Comparison of ENCODE assay signal across 20 cellular contexts in the genomic region with DNA sequence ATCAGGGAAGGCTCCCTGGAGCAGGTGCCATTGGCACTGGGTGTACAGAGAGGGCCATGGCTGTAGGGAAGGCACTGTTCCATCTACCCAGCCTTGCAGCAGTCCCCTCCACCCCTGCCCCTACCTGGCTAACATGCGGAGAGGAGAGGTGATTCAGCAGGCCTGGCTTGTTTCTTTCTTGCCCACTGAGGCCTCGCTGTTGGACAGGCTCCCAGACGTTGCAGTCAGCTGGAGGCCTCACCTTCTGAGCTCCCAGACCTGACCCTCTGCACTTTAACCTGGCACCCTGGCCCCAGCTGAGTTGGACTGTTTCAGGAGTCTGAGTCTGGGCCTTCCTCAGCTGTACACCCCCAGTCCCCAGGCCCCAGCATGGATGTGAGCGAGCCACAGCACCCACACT. TPM values are rescaled to one million over a fixed set of nuclear protein-coding genes. Genes with fewer than 3 reads are reported as not detected.
A peak's percentile ranks its signal among the peaks of the same experiment; 100 is the strongest.
DNase-seq lines count a peak whose midpoint lies in the region; TF ChIP-seq lines count a peak whose summit lies in the region.
"Had no signal": no experiment of that assay in that cellular context is flagged by ENCODE, and none has a peak within 500 bp of the region (broad histone marks: within the 10 kb centered on the region; RNA-seq: fewer than 3 reads in every experiment).

No MANE protein-coding gene starts in this region.

- DNase-seq in Caco-2 (no peak), Peyer's patch (peak in 1 of 3 donors; percentile 65), epithelial cell of prostate (ENCODE audit: low read depth, low spot score) (no peak), hypothalamus (lab: John Stamatoyannopoulos, UW) (no peak), GM23248 (no peak), KG1 (lab: John Stamatoyannopoulos, UW) (no peak), Ammon's horn (ENCODE audit: low spot score) (no peak)
- DNase-seq: activated CD4-positive, CD25-positive, alpha-beta regulatory T cell; activated naive CD4-positive, alpha-beta T cell treated with anti-CD3 and anti-CD28 coated beads, Interleukin-2, amount 50 U/mL, for 16 hours; activated T-cell treated with anti-CD3 and anti-CD28 coated beads, Interleukin-2, amount 50 U/mL, for 48 hours; CD4-positive, alpha-beta memory T cell; NCI-H1048; NCI-H1930; NCI-H446; stimulated activated CD4-positive, alpha-beta T cell treated with anti-CD3 and anti-CD28 coated beads, Interleukin-2, amount 100 ng/mL, for 48 hours; stimulated activated naive CD8-positive, alpha-beta T cell treated with anti-CD3 and anti-CD28 coated beads, Interleukin-15, Interleukin-2, amounts not matched to agents 100 U/mL and 50 U/mL, for 24 hours; T1000; tibial artery had no signal

- no peaks in the 10 kb centered on the region for H3K79me2 ChIP-seq in GM23248 (ENCODE audit: insufficient read depth)

- CTCF ChIA-PET in Caco-2 (lab: Charles Lee): interaction anchor here (1.4 to 3.9 kb wide), 4 partner anchors 11 to 38 kb away, joined by 5 to 36 read pairs (median 8); no protein-coding TSS in a partner anchor

- peak overlapping the region; percentile 29 to 63 for H3K9ac ChIP-seq in mucosa of rectum (ENCODE audit: low read depth in 1 of 2, low read length in 2 of 2)
- H3K9ac ChIP-seq in GM23248: no peak overlapping the region

- no peaks in the 10 kb centered on the region for H3K36me3 ChIP-seq in Caco-2 (ENCODE audit: control insufficient read depth, insufficient read depth, low read length)
- H3K36me3 ChIP-seq in Peyer's patch: no peaks in the 10 kb centered on the region
- H3K36me3 ChIP-seq in mucosa of rectum (ENCODE audit: control insufficient read depth in 2 of 2, insufficient read depth in 2 of 2, low read length in 2 of 2): no peaks in the 10 kb centered on the region
- no peaks in the 10 kb centered on the region for H3K36me3 ChIP-seq in GM23248 (ENCODE audit: low read depth)
- H3K36me3 ChIP-seq: tibial artery had no signal

- H3K4me2 ChIP-seq in GM23248 (ENCODE audit: unreplicated experiment): no peak overlapping the region

- H3K4me3 Mint-ChIP-seq in Caco-2 (ENCODE audit: unreplicated experiment): peak overlapping the region; percentile 52
- H3K4me3 Mint-ChIP-seq: CD4-positive, alpha-beta memory T cell had no signal

- no peaks in the 10 kb centered on the region for H3K9me3 ChIP-seq in Caco-2
- no peaks in the 10 kb centered on the region for H3K9me3 ChIP-seq in Peyer's patch
- no peaks in the 10 kb centered on the region for H3K9me3 ChIP-seq in mucosa of rectum (ENCODE audit: control insufficient read depth in 2 of 2, low read length in 2 of 2)
- H3K9me3 ChIP-seq in GM23248 (ENCODE audit: low read depth): no peaks in the 10 kb centered on the region
- H3K9me3 ChIP-seq: tibial artery had no signal

- H3K4me3 ChIP-seq in Caco-2 (ENCODE audit: low read depth, low read length): no peak overlapping the region
- H3K4me3 ChIP-seq in Peyer's patch: no peak overlapping the region
- no peak overlapping the region for H3K4me3 ChIP-seq in mucosa of rectum (ENCODE audit: low read length in 2 of 2)
- H3K4me3 ChIP-seq in GM23248: no peak overlapping the region
- H3K4me3 ChIP-seq: skin epidermis, tibial artery had no signal

- in situ Hi-C loops in GM23248 (cut with MboI): no loop called here

- peaks cover 46% of the 10 kb centered on the region for H3K4me1 Mint-ChIP-seq in Caco-2 (ENCODE audit: low read depth, unreplicated experiment)
- H3K4me1 Mint-ChIP-seq: CD4-positive, alpha-beta memory T cell had no signal

- peaks cover 4% of the 10 kb centered on the region; the same call in 1 of the 2 replicates for H3F3A ChIP-seq in GM23248 (ENCODE audit: insufficient read depth)

- H3K27ac ChIP-seq in Peyer's patch (peak overlapping the region in 3 of 4 donors; percentile 79 to 95 (median 92)), epithelial cell of prostate (peak overlapping the region; percentile 96), mucosa of rectum (ENCODE audit: low read depth in 2 of 2, low read length in 2 of 2) (peak overlapping the region; percentile 92 to 96), GM23248 (no peak overlapping the region)
- H3K27ac ChIP-seq: tibial artery had no signal

- intact Hi-C loops in Caco-2 (cut with micrococcal nuclease; ENCODE audit: unreplicated experiment): loop anchor here (2.0 kb wide), 1 partner anchor 17 kb away; no protein-coding TSS in a partner anchor

- H3K27me3 Mint-ChIP-seq in Caco-2 (ENCODE audit: insufficient read depth, unreplicated experiment): no peaks in the 10 kb centered on the region

- H3K4me1 ChIP-seq in Caco-2: peaks cover 68% of the 10 kb centered on the region
- H3K4me1 ChIP-seq in Peyer's patch: peaks cover 0 to 67% (median 13%) of the 10 kb centered on the region in 4 donors
- peaks cover 73 to 85% of the 10 kb centered on the region in 2 donors for H3K4me1 ChIP-seq in mucosa of rectum (ENCODE audit: control insufficient read depth in 2 of 2, insufficient read depth in 2 of 2, low read length in 2 of 2)
- H3K4me1 ChIP-seq in GM23248 (ENCODE audit: insufficient read depth): peaks cover 20% of the 10 kb centered on the region

- POLR2A ChIA-PET in Caco-2 (lab: Charles Lee): interaction anchor here (0.5 to 1.4 kb wide), 4 partner anchors 11 to 820 kb away, joined by 3 to 10 read pairs (median 4); no protein-coding TSS in a partner anchor

- H3K9me3 Mint-ChIP-seq in Caco-2 (ENCODE audit: unreplicated experiment): no peaks in the 10 kb centered on the region
- H3K9me3 Mint-ChIP-seq: CD4-positive, alpha-beta memory T cell had no signal

- H3K9me2 ChIP-seq in GM23248 (ENCODE audit: insufficient read depth): no peaks in the 10 kb centered on the region

- no peak for TF ChIP-seq POLR2A in Peyer's patch (IDR thresholded peaks at IDR 0.05)

- no peak overlapping the region for H2AFZ ChIP-seq in GM23248

- TF ChIP-seq CTCF in Caco-2 (IDR thresholded peaks at IDR 0.05; ENCODE audit: insufficient read depth in 1 of 2, low read depth in 1 of 2, low read length in 1 of 2, severe bottlenecking in 1 of 2, unreplicated experiment in 1 of 2) (no peak), Peyer's patch (IDR thresholded peaks at IDR 0.05) (no peak)

- 94 to 97% methylated on average over 4 of the region's 4 CpGs for WGBS in GM23248 (ENCODE audit: low coverage in 1 of 2, low lambda C conversion rate in 2 of 2, missing lambda C conversion rate in 2 of 2), 2 experiments

- no peaks in the 10 kb centered on the region for H4K20me1 ChIP-seq in GM23248 (ENCODE audit: insufficient read depth)

- peaks cover 4% of the 10 kb centered on the region for H3K36me3 Mint-ChIP-seq in Caco-2 (ENCODE audit: insufficient read depth, unreplicated experiment)
- H3K36me3 Mint-ChIP-seq: CD4-positive, alpha-beta memory T cell had no signal

- no peaks in the 10 kb centered on the region for H3K27me3 ChIP-seq in Caco-2 (replicated peaks; ENCODE audit: control insufficient read depth, insufficient read depth, low read length)
- no peaks in the 10 kb centered on the region for H3K27me3 ChIP-seq in Peyer's patch
- no peaks in the 10 kb centered on the region for H3K27me3 ChIP-seq in mucosa of rectum (ENCODE audit: control insufficient read depth in 2 of 2, insufficient read depth in 2 of 2, low read length in 2 of 2)
- H3K27me3 ChIP-seq in GM23248 (replicated peaks; ENCODE audit: insufficient read depth): no peaks in the 10 kb centered on the region
- H3K27me3 ChIP-seq: tibial artery had no signal

- H3K27ac Mint-ChIP-seq in Caco-2 (ENCODE audit: unreplicated experiment): peak overlapping the region; percentile 90
- H3K27ac Mint-ChIP-seq: CD4-positive, alpha-beta memory T cell had no signal

- BruUV-seq in Caco-2 (replicated peaks; lab: Mats Ljungman, UMichigan): no TSS peak

RNA-seq across cellular contexts. Expression of gene UNC5B, which starts 34.9 kb away (rescaled TPM):
- total RNA-seq in Caco-2 (2022): 16.2 and 22.4 TPM in 2 replicates
- total RNA-seq in Peyer's patch: 10 to 100 TPM in 3 of 4 donors, 1 to 10 TPM in 1; 5.0 to 52.5 (median 39.1) TPM
- 6.4 and 6.5 TPM in 2 replicates for total RNA-seq in GM23248 (2014; rRNA removed; shearing (Covaris generic))
- polyA plus RNA-seq in GM23248 (2016; fragmentation: Nextera tagmentation; extraction: Ambion mirVana): 2.7 and 3.0 TPM in 2 replicates
- total RNA-seq: CD4-positive, alpha-beta memory T cell had no signal
- polyA plus RNA-seq: CD4-positive, alpha-beta memory T cell had no signal
